In the genomic region with DNA sequence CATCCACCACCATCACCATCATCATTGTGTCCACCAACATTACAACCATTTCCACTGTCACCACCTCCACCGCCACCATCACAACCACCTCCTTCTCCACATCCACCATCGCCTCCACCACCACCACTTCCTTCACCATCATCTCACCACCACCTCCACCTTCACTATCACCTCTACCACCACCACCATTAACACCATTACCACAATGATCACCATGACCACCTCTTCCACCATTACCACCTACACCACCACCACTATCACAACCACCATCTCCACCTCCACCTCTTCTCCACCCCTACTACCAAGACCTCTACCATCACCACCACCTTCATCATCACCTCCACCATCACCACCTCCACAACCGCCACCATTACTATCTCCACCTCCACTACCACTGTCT, we compare ENCODE assay signal across 3 cellular contexts.
TF ChIP-seq lines count a peak whose summit lies in the region.

No MANE protein-coding gene starts in this region.

TF ChIP-seq in GM12891, 5 proteins besides CTCF, POLR2A, EP300 and RAD21:
- TF ChIP-seq POLR2AphosphoS5 (IDR thresholded peaks at IDR 0.05; ENCODE audit: low read depth, low read length) (no peak), TAF1 (IDR thresholded peaks at IDR 0.05; ENCODE audit: low read depth, low read length) (no peak), SPI1 (IDR thresholded peaks at IDR 0.05; ENCODE audit: low read depth, low read length) (no peak), PAX5 (IDR thresholded peaks at IDR 0.05; ENCODE audit: insufficient read depth, low read length, severe bottlenecking) (no peak)

TF ChIP-seq in GM12878, 131 proteins besides CTCF, POLR2A, EP300 and RAD21:
- TF ChIP-seq HDGF (IDR thresholded peaks at IDR 0.05) (peak; percentile 61; the same call in 1 of the 2 replicates), IRF5 (IDR thresholded peaks at IDR 0.05; ENCODE audit: borderline replicate concordance) (0 out of 2 replicates have a peak, but pooled peaks have one; percentile 6), NBN (IDR thresholded peaks at IDR 0.05) (no peak)

TF ChIP-seq in WTC11, 78 proteins besides CTCF, POLR2A, EP300 and RAD21:
- no peak for TF ChIP-seq MYBL2 (CRISPR knock-in tag; IDR thresholded peaks at IDR 0.05)
- TF ChIP-seq ZBTB21 (CRISPR knock-in tag; IDR thresholded peaks at IDR 0.05; ENCODE audit: borderline replicate concordance) = no peak
- TF ChIP-seq ZBTB43 (CRISPR knock-in tag; IDR thresholded peaks at IDR 0.05) = no peak
- TF ChIP-seq HMGA2 (CRISPR knock-in tag; IDR thresholded peaks at IDR 0.05) = no peak
- no peak for TF ChIP-seq KAT7 (CRISPR knock-in tag; IDR thresholded peaks at IDR 0.05; ENCODE audit: borderline replicate concordance)
- TF ChIP-seq CREB1 (CRISPR knock-in tag; IDR thresholded peaks at IDR 0.05) = no peak
- TF ChIP-seq NR2C2 (CRISPR knock-in tag; IDR thresholded peaks at IDR 0.05) = no peak
- TF ChIP-seq, protein P1, sequence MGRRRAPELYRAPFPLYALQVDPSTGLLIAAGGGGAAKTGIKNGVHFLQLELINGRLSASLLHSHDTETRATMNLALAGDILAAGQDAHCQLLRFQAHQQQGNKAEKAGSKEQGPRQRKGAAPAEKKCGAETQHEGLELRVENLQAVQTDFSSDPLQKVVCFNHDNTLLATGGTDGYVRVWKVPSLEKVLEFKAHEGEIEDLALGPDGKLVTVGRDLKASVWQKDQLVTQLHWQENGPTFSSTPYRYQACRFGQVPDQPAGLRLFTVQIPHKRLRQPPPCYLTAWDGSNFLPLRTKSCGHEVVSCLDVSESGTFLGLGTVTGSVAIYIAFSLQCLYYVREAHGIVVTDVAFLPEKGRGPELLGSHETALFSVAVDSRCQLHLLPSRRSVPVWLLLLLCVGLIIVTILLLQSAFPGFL (CRISPR knock-in tag; IDR thresholded peaks at IDR 0.05; ENCODE audit: borderline replicate concordance) = no peak
- TF ChIP-seq E2F1 (CRISPR knock-in tag; IDR thresholded peaks at IDR 0.05) = no peak
- TF ChIP-seq NR3C1 (CRISPR knock-in tag; conservative IDR thresholded peaks at IDR 0.05; ENCODE audit: low read depth) = no peak
- TF ChIP-seq ATF3 (CRISPR knock-in tag; conservative IDR thresholded peaks at IDR 0.05) = no peak
- no peak for TF ChIP-seq FOXK1 (CRISPR knock-in tag; IDR thresholded peaks at IDR 0.05)
- TF ChIP-seq ZNF532 (CRISPR knock-in tag; IDR thresholded peaks at IDR 0.05; ENCODE audit: borderline replicate concordance) = no peak
- no peak for TF ChIP-seq GABPB1 (CRISPR knock-in tag; IDR thresholded peaks at IDR 0.05)
- TF ChIP-seq ZNF317 (CRISPR knock-in tag; IDR thresholded peaks at IDR 0.05; ENCODE audit: borderline replicate concordance, low read depth) = no peak
- no peak for TF ChIP-seq ZNF396 (CRISPR knock-in tag; IDR thresholded peaks at IDR 0.05; ENCODE audit: borderline replicate concordance)
- TF ChIP-seq CREM (CRISPR knock-in tag; IDR thresholded peaks at IDR 0.05) = no peak
- no peak for TF ChIP-seq NR1H2 (CRISPR knock-in tag; IDR thresholded peaks at IDR 0.05)
- TF ChIP-seq TCF7 (CRISPR knock-in tag; IDR thresholded peaks at IDR 0.05; ENCODE audit: low read depth) = no peak
TF ChIP-seq in WTC11: peak in this region for 0.
